Comparison of ENCODE assay signal across 12 cellular contexts in the genomic region with DNA sequence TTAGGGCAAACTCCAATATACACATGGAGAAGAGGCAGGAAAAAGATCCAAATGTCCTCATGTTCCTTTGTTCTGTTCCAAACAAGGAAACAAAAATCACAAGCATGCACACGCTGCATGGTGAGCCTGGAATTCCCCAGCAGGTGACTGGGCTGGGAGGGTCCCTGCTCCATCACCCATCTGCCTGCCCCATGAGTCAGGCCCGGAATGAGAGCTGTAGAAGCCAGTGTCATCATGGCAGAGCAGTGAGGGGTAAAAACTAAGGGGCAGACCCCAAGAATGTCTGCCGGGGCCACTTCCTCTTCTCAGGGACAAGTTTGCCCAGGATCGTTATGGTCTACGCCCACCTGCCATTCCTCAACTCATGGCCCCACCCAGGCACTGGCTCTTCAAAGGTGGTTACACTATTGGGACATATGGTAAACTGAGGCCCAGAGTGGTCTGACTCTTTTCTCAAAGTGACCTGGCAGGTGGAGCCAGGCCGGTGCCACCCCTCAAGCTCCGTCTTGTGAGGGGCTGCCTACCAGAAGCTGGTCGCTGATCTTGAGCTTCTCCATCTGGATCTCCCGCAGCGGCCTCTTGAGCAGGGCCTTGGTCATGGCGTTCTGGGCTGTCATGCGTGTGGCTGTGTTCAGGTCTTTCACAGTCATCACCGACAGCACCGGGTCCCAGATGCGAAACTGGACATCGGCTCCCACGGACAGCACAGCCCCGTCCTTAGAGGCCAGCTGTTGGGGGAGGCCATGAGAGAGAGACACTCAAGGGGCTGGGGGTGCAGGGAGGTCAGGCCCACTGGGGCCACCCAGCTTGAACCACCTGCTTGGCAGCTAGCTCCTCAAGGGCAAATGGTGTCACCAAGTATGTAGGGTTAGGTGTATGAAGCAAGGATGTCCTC. TPM values are rescaled to one million over a fixed set of nuclear protein-coding genes. Genes with fewer than 3 reads are reported as not detected.
DNase-seq lines count a peak whose midpoint lies in the region; TF ChIP-seq lines count a peak whose summit lies in the region.
"Had no signal": no experiment of that assay in that cellular context is flagged by ENCODE, and none has a peak within 500 bp of the region (broad histone marks: within the 10 kb centered on the region; RNA-seq: fewer than 3 reads in every experiment).

No MANE protein-coding gene starts in this region.

- CTCF ChIA-PET in AG04450 (lab: Charles Lee): interaction anchor here (0.8 to 6.5 kb wide), 4 partner anchors 15 to 319 kb away, joined by 3 to 32 read pairs (median 4); no protein-coding TSS in a partner anchor

- no peaks in the 10 kb centered on the region for H3K36me3 ChIP-seq in colonic mucosa
- no peaks in the 10 kb centered on the region for H3K36me3 ChIP-seq in osteoblast (ENCODE audit: insufficient read depth, low read length)

- DNase-seq in AG04450 (ENCODE audit: low read depth, low spot score): no peak
- peak; percentile 70 for DNase-seq in HK-2 (ENCODE audit: unreplicated experiment)
- DNase-seq in colonic mucosa: peak; percentile 34
- no peak for DNase-seq in osteoblast (ENCODE audit: insufficient read length, low spot score, missing footprints)
- no peak for DNase-seq in NCI-H1417 treated with DMSO at 0.1 percent for 48 hours (lab: John Stamatoyannopoulos, UW)
- no peak for DNase-seq in posterior cingulate gyrus
- DNase-seq in AML-193 (lab: John Stamatoyannopoulos, UW): no peak
- no peak for DNase-seq in SHP77 treated with DMSO at 0.1 percent for 48 hours (lab: John Stamatoyannopoulos, UW)
- DNase-seq: CD4-positive, CD25-positive, alpha-beta regulatory T cell; effector memory CD8-positive, alpha-beta T cell; NCI-H510A; stimulated activated naive CD4-positive, alpha-beta T cell had no signal

- POLR2A ChIA-PET in AG04450 (lab: Yijun Ruan, JAX): no interaction called here

- peak overlapping the region; percentile 25 for H3K4me2 ChIP-seq in osteoblast (ENCODE audit: insufficient read depth, low read length)

- no peaks in the 10 kb centered on the region for H4K20me1 ChIP-seq in osteoblast (ENCODE audit: insufficient read depth, low read length)

- H3K4me1 ChIP-seq in colonic mucosa (peaks cover 22% of the 10 kb centered on the region), osteoblast (ENCODE audit: insufficient read depth, low read length) (peaks cover 51% of the 10 kb centered on the region)

- H2AFZ ChIP-seq in osteoblast (ENCODE audit: low read length): no peak overlapping the region

- H3K4me3 ChIP-seq in AG04450 (ENCODE audit: low read depth, low read length): no peak overlapping the region
- H3K4me3 ChIP-seq in colonic mucosa: no peak overlapping the region
- H3K4me3 ChIP-seq in osteoblast (ENCODE audit: insufficient read depth, low read length): no peak overlapping the region

- intact Hi-C loops in colonic mucosa (cut with DNase I): no loop called here
- intact Hi-C loops in posterior cingulate gyrus (cut with DNase I): no loop called here

- no peak for TF ChIP-seq CTCF in AG04450 (IDR thresholded peaks at IDR 0.05; ENCODE audit: low read depth, low read length)
- no peak for TF ChIP-seq CTCF in colonic mucosa (IDR thresholded peaks at IDR 0.05)
- no peak for TF ChIP-seq CTCF in osteoblast (IDR thresholded peaks at IDR 0.05; ENCODE audit: extremely low read depth, low read depth, low read length)

- H3K79me2 ChIP-seq in osteoblast (ENCODE audit: insufficient read depth, low read length): peaks cover 9% of the 10 kb centered on the region

- peak overlapping the region; percentile 66 for H3K27ac ChIP-seq in AG04450 (ENCODE audit: low read depth, low read length)
- peak overlapping the region; percentile 23 for H3K27ac ChIP-seq in colonic mucosa
- H3K27ac ChIP-seq in osteoblast (ENCODE audit: low read depth, low read length): peak overlapping the region; percentile 55

- H3K9ac ChIP-seq in colonic mucosa (ENCODE audit: low read depth in 2 of 2, low read length in 2 of 2): peak overlapping the region in 1 of 2 donors; percentile 30

- H3K27me3 ChIP-seq in AG04450 (ENCODE audit: control insufficient read depth, insufficient read depth, low read length) (no peaks in the 10 kb centered on the region), colonic mucosa (no peaks in the 10 kb centered on the region), osteoblast (ENCODE audit: insufficient read depth, low read length) (no peaks in the 10 kb centered on the region)

- no peaks in the 10 kb centered on the region for H3K9me3 ChIP-seq in AG04450 (ENCODE audit: control insufficient read depth, insufficient read depth, low read length)
- H3K9me3 ChIP-seq in colonic mucosa: no peaks in the 10 kb centered on the region
- no peaks in the 10 kb centered on the region for H3K9me3 ChIP-seq in osteoblast (ENCODE audit: low read depth, low read length)

RNA-seq across cellular contexts. Expression of gene STOML1, which starts 3.8 kb away (rescaled TPM):
- polyA plus RNA-seq in AG04450 (2011; rRNA removed): 7.3 and 10.0 TPM in 2 replicates
- 5.0 and 6.3 TPM in 2 replicates for polyA minus RNA-seq in AG04450 (2011; rRNA and poly(A)+ RNA removed)
- 10 to 100 TPM in 1 of 2 donors, 1 to 10 TPM in 1; 9.1 to 14.3 TPM for total RNA-seq in colonic mucosa
- 14.1 and 15.0 TPM in 2 replicates for total RNA-seq in osteoblast

RNA-seq across cellular contexts. Expression of gene PML, which starts 6.2 kb away (rescaled TPM):
- polyA plus RNA-seq in AG04450 (2011; rRNA removed): 7.6 and 12.5 TPM in 2 replicates
- polyA minus RNA-seq in AG04450 (2011; rRNA and poly(A)+ RNA removed): 22.0 and 22.5 TPM in 2 replicates
- total RNA-seq in colonic mucosa (10 to 100 TPM; 27.0 to 31.3 TPM), osteoblast (46.7 and 50.7 TPM in 2 replicates)

Comparison
In these comparisons a context has a peak if more than half of its experiments do, and no peak if none do; other contexts are left out.
1. DNase-seq: peak in HK-2 (single experiment) and colonic mucosa (single experiment); none in AG04450 (single experiment), osteoblast (single experiment), NCI-H1417 treated with DMSO at 0.1 percent for 48 hours (single experiment), posterior cingulate gyrus (0 of 10), AML-193 (0 of 2) and SHP77 treated with DMSO at 0.1 percent for 48 hours (single experiment).
2. Peak in every context shown above with its lines, with median percentiles within 50 percentile points of each other: H3K27ac ChIP-seq.